1 cellular context compared by ENCODE assay signal in the genomic region with DNA sequence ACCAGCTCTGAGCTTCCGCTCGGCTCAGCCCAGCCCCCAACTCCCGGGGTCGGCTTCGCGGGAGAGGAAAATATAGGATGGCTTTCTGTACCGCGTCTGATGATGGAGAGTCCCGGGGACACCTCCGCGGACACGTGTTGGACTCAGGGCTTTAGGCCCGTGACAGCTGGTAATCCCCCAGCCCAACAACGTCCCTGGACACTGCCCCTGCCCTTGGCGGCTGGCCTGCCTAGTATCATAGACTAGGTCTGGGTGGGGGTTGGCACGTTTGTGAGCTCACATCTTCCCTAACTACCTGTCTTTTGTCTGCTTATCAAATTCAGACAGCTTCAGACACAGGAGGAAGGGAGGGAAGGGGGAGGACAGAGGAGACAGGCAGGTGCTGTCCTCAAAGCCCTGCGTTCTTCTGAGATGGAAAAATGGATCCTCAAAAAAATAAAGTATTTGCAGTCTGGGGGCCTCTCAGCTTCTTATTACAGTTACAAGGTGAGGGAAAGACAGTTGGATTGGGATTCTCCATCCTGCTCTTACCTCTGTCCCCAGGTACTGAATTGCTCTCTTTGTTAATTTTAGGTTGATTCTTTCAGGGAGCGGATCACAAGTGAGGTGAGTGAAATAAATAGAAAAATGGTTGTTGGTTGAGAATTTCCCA.
TF ChIP-seq lines count a peak whose summit lies in the region.

No MANE protein-coding gene starts in this region.

TF ChIP-seq in K562, 482 proteins besides CTCF, POLR2A, EP300 and RAD21:
- TF ChIP-seq, protein P1, sequence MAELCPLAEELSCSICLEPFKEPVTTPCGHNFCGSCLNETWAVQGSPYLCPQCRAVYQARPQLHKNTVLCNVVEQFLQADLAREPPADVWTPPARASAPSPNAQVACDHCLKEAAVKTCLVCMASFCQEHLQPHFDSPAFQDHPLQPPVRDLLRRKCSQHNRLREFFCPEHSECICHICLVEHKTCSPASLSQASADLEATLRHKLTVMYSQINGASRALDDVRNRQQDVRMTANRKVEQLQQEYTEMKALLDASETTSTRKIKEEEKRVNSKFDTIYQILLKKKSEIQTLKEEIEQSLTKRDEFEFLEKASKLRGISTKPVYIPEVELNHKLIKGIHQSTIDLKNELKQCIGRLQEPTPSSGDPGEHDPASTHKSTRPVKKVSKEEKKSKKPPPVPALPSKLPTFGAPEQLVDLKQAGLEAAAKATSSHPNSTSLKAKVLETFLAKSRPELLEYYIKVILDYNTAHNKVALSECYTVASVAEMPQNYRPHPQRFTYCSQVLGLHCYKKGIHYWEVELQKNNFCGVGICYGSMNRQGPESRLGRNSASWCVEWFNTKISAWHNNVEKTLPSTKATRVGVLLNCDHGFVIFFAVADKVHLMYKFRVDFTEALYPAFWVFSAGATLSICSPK (IDR thresholded peaks at IDR 0.05; ENCODE audit: borderline replicate concordance) = 0 out of 2 replicates have a peak, but pooled peaks have one; percentile 8
- TF ChIP-seq GTF2E2 (tag; IDR thresholded peaks at IDR 0.05) = no peak
- no peak for TF ChIP-seq MYNN (IDR thresholded peaks at IDR 0.05)
- no peak for TF ChIP-seq MYNN (CRISPR knock-in tag; IDR thresholded peaks at IDR 0.05)
- peak; percentile 23; the same call in 1 of the 2 replicates for TF ChIP-seq CBFA2T3 (IDR thresholded peaks at IDR 0.05)
- peak in 1 of 2 experiments; percentile 6; a peak in 1 of 4 replicates for TF ChIP-seq KDM1A (IDR thresholded peaks at IDR 0.05)
